In genomic region chr17:16997514-16998429, GRCh38 we compare ENCODE assay signal across 12 cellular contexts. TPM values are rescaled to one million over a fixed set of nuclear protein-coding genes. Genes with fewer than 3 reads are reported as not detected.
DNase-seq lines count a peak whose midpoint lies in the region; ATAC-seq, FAIRE-seq and TF ChIP-seq lines count a peak whose summit lies in the region.
"Had no signal": no experiment of that assay in that cellular context is flagged by ENCODE, and none has a peak within 500 bp of the region (broad histone marks: within the 10 kb centered on the region; RNA-seq: fewer than 3 reads in every experiment).

No MANE protein-coding gene starts in this region.

- TF ChIP-seq RAD21 in HCT116 (IDR thresholded peaks at IDR 0.05; ENCODE audit: low read depth): peak; percentile 62

- no peaks in the 10 kb centered on the region for H3K9me3 ChIP-seq in HCT116 (ENCODE audit: control insufficient read depth in 1 of 2, insufficient read depth in 1 of 2, low read depth in 1 of 2, low read length in 2 of 2)
- H3K9me3 ChIP-seq: prostate gland, SJSA1 had no signal

- TF ChIP-seq CTCF in GM12875 (IDR thresholded peaks at IDR 0.05; ENCODE audit: borderline replicate concordance, insufficient read depth, low read depth, low read length) (0 out of 2 replicates have a peak, but pooled peaks have one; percentile 27), HCT116 (IDR thresholded peaks at IDR 0.05 in 2 of 3, conservative IDR thresholded peaks at IDR 0.05 in 1 of 3; ENCODE audit: borderline replicate concordance in 1 of 3, insufficient read depth in 1 of 3, low read depth in 2 of 3, low read length in 2 of 3) (peak; percentile 47 to 91 (median 48))

- CTCF ChIA-PET in HCT116 (lab: Charles Lee): no interaction called here

- H3K36me3 ChIP-seq in HCT116 (ENCODE audit: control insufficient read depth in 1 of 2, insufficient read depth in 2 of 2, low read length in 2 of 2): no peaks in the 10 kb centered on the region
- H3K36me3 ChIP-seq: prostate gland, SJSA1 had no signal

- no peaks in the 10 kb centered on the region for H3K27me3 ChIP-seq in HCT116 (ENCODE audit: insufficient read depth, low read length)
- H3K27me3 ChIP-seq: SJSA1 had no signal

- DNase-seq in HCT116 (ENCODE audit: low read depth, low spot score): no peak
- peak; percentile 86 for DNase-seq in RPMI8226
- DNase-seq in left lobe of liver (ENCODE audit: low spot score): peak; percentile 62
- no peak for DNase-seq in urothelium cell line (ENCODE audit: low spot score)
- DNase-seq: effector CD4-positive, alpha-beta T cell had no signal

- no peak overlapping the region for H3K27ac ChIP-seq in HCT116 (ENCODE audit: low read depth, low read length)
- H3K27ac ChIP-seq: prostate gland, SJSA1 had no signal

- H3K79me2 ChIP-seq in HCT116 (ENCODE audit: insufficient read depth, low read length): no peaks in the 10 kb centered on the region

- FAIRE-seq in urothelium cell line (lab: Jason Lieb, UNC): no peak

- H2AFZ ChIP-seq in HCT116 (ENCODE audit: low read depth, low read length, poor library complexity, severe bottlenecking): no peak overlapping the region

- no peaks in the 10 kb centered on the region for H3K9me2 ChIP-seq in HCT116 (ENCODE audit: insufficient read depth)

- RAD21 ChIA-PET in HCT116 (lab: Charles Lee; ENCODE audit: low non-redundant PET in 1 of 2, low total read pairs in 2 of 2, uncharacterized antibody in 2 of 2, unreplicated experiment in 2 of 2): no interaction called here

- no TSS peak for BruUV-seq in HCT116 (replicated peaks; lab: Mats Ljungman, UMichigan)

- no peak overlapping the region for H3K9ac ChIP-seq in HCT116 (ENCODE audit: low read length)

- H3K4me2 ChIP-seq in HCT116 (ENCODE audit: low read length): no peak overlapping the region

- no peak for TF ChIP-seq POLR2A in HCT116 (IDR thresholded peaks at IDR 0.05; ENCODE audit: borderline replicate concordance, extremely low read depth, insufficient read depth, insufficient read length)

- POLR2A ChIA-PET in HCT116 (lab: Charles Lee): no interaction called here

- intact Hi-C loops in HCT116 (cut with micrococcal nuclease): no loop called here

- H3K4me3 ChIP-seq in GM12875 (ENCODE audit: low read depth, low read length) (no peak overlapping the region), HCT116 (replicated peaks in 1 of 2; ENCODE audit: low read depth in 1 of 2, low read length in 2 of 2) (no peak overlapping the region)
- H3K4me3 ChIP-seq: prostate gland, SJSA1 had no signal

- ATAC-seq in HCT116: peak; percentile 59
- peak; percentile 70 for ATAC-seq in left lobe of liver
- no peak for ATAC-seq in HG02973 (IDR thresholded peaks at IDR 0.05; ENCODE audit: unreplicated experiment)
- no peak for ATAC-seq in GM21528 (IDR thresholded peaks at IDR 0.05; ENCODE audit: low FRiP score, unreplicated experiment)
- ATAC-seq in GM21390 (IDR thresholded peaks at IDR 0.05; ENCODE audit: unreplicated experiment): no peak

- H3K4me1 ChIP-seq in HCT116 (ENCODE audit: control insufficient read depth in 1 of 2, insufficient read depth in 2 of 2, low read length in 2 of 2): peaks cover 0 to 9% of the 10 kb centered on the region in 2 experiments; a peak in 3 of 4 replicates
- H3K4me1 ChIP-seq: prostate gland, SJSA1 had no signal

- no peaks in the 10 kb centered on the region for H4K20me1 ChIP-seq in HCT116 (ENCODE audit: insufficient read depth)

TF ChIP-seq in HCT116, 20 proteins besides CTCF, POLR2A, EP300 and RAD21:
- TF ChIP-seq CBX3 (IDR thresholded peaks at IDR 0.05; ENCODE audit: low read depth) (no peak), JUND (IDR thresholded peaks at IDR 0.05) (no peak), EZH2phosphoT487 (IDR thresholded peaks at IDR 0.05; ENCODE audit: borderline replicate concordance) (no peak), SP1 (IDR thresholded peaks at IDR 0.05; ENCODE audit: low read depth) (no peak), SIN3A (IDR thresholded peaks at IDR 0.05; ENCODE audit: low read depth) (no peak), MAX (IDR thresholded peaks at IDR 0.05) (no peak)

RNA-seq across cellular contexts. Expression of gene TNFRSF13B, which starts 25.9 kb away (rescaled TPM):
- total RNA-seq in HCT116 (2021; ENCODE audit: unreplicated experiment): not detected
- 0.06 TPM in 1 of 2 replicates, not detected in the other for polyA plus RNA-seq in HCT116 (2012)
- total RNA-seq in left lobe of liver: not detected
- total RNA-seq: M059J, prostate gland, SJSA1 had no signal

RNA-seq across cellular contexts. Expression of gene MPRIP, which starts 44.5 kb away (rescaled TPM):
- total RNA-seq in HCT116 (2021; ENCODE audit: unreplicated experiment) (258 TPM), left lobe of liver (93.3 TPM)
- 131 and 153 TPM in 2 replicates for polyA plus RNA-seq in HCT116 (2012)

Comparison
In these comparisons a context has a peak if more than half of its experiments do, and no peak if none do; other contexts are left out.
1. ATAC-seq: peak in HCT116 (single experiment) and left lobe of liver (single experiment); none in HG02973 (single experiment), GM21528 (single experiment) and GM21390 (single experiment).
2. DNase-seq: peak in RPMI8226 (single experiment) and left lobe of liver (single experiment); none in HCT116 (single experiment) and urothelium cell line (single experiment).